8 cellular contexts compared by ENCODE assay signal in the genomic region with DNA sequence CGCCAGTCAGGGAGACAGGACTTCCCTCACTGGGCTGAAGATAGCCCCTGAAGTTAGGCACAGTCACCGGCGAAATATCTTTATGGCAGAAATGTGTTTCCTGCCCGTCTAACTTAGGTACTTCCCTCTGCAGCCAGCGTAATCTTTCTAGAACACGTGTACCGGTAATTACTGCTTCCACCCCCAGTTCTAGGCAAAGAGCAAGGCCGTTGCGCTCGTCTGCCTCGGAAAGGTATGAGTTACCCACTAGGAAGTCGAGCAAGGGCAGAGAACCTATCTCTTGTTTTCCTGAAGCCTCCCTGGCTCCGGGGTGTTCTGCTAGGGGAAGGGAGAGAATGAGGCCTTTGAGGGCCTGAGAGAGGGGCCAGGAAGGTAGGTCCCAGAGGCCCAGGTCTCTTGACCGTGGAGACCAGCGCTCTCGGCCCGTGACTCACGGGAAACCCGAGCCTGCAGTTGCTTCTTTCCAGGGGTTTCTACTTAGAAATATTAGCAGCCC.
DNase-seq lines count a peak whose midpoint lies in the region; ATAC-seq and TF ChIP-seq lines count a peak whose summit lies in the region.

No MANE protein-coding gene starts in this region.

- intact Hi-C loops in mucosa of descending colon (cut with DNase I, micrococcal nuclease), result no loop called here

- H3K27me3 ChIP-seq in Peyer's patch, result no peaks in the 10 kb centered on the region

- DNase-seq in GF-D8 (lab: John Stamatoyannopoulos, UW) (peak; percentile 91), mucosa of descending colon (no peak), Peyer's patch (no peak)
- DNase-seq in activated T-cell treated with anti-CD3 and anti-CD28 coated beads, Interleukin-2, amount 50 U/mL, for 4 hours, result no peak

- H3K4me1 ChIP-seq in mucosa of descending colon (ENCODE audit: low read depth), result no peaks in the 10 kb centered on the region
- no peaks in the 10 kb centered on the region for H3K4me1 ChIP-seq in Peyer's patch

- H3K4me3 ChIP-seq in mucosa of descending colon (no peak overlapping the region), Peyer's patch (no peak overlapping the region)

- H3K27me3 Mint-ChIP-seq in activated T-cell treated with anti-CD3 and anti-CD28 coated beads, Interleukin-2, amount 50 U/mL, for 4 hours (ENCODE audit: low read depth), result peaks cover 3% of the 10 kb centered on the region

- no peaks in the 10 kb centered on the region for H3K9me3 Mint-ChIP-seq in activated T-cell treated with anti-CD3 and anti-CD28 coated beads, Interleukin-2, amount 50 U/mL, for 4 hours

- H3K27ac ChIP-seq in Peyer's patch, result no peak overlapping the region

- H3K36me3 ChIP-seq in mucosa of descending colon (ENCODE audit: low read depth), result no peaks in the 10 kb centered on the region
- H3K36me3 ChIP-seq in Peyer's patch, result no peaks in the 10 kb centered on the region

- no peak for TF ChIP-seq POLR2A in Peyer's patch (IDR thresholded peaks at IDR 0.05)

- TF ChIP-seq CTCF in mucosa of descending colon (IDR thresholded peaks at IDR 0.05) (no peak), Peyer's patch (IDR thresholded peaks at IDR 0.05) (no peak)

- H3K36me3 Mint-ChIP-seq in activated T-cell treated with anti-CD3 and anti-CD28 coated beads, Interleukin-2, amount 50 U/mL, for 4 hours (ENCODE audit: insufficient read depth), result peaks cover 2% of the 10 kb centered on the region

- H3K4me3 Mint-ChIP-seq in activated T-cell treated with anti-CD3 and anti-CD28 coated beads, Interleukin-2, amount 50 U/mL, for 4 hours, result peak overlapping the region; percentile 51

- H3K9me3 ChIP-seq in mucosa of descending colon, result no peaks in the 10 kb centered on the region
- H3K9me3 ChIP-seq in Peyer's patch, result no peaks in the 10 kb centered on the region

- ATAC-seq in HG02798 (IDR thresholded peaks at IDR 0.05; ENCODE audit: poor library complexity, unreplicated experiment) (peak; percentile 67), mucosa of descending colon (peak; percentile 30), HG03280 (IDR thresholded peaks at IDR 0.05; ENCODE audit: unreplicated experiment) (no peak), HG03378 (IDR thresholded peaks at IDR 0.05; ENCODE audit: unreplicated experiment) (no peak), GM21381 (IDR thresholded peaks at IDR 0.05; ENCODE audit: unreplicated experiment) (no peak)
- ATAC-seq in activated T-cell treated with anti-CD3 and anti-CD28 coated beads, Interleukin-2, amount 50 U/mL, for 4 hours, result peak; percentile 48 to 85

- peaks cover 5% of the 10 kb centered on the region for H3K4me1 Mint-ChIP-seq in activated T-cell treated with anti-CD3 and anti-CD28 coated beads, Interleukin-2, amount 50 U/mL, for 4 hours (ENCODE audit: low read depth)

Comparison
In these comparisons a context has a peak if more than half of its experiments do, and no peak if none do; other contexts are left out.
1. ATAC-seq: peak in HG02798 (single experiment), activated T-cell treated with anti-CD3 and anti-CD28 coated beads, Interleukin-2, amount 50 U/mL, for 4 hours (2 of 2) and mucosa of descending colon (single experiment); none in HG03280 (single experiment), HG03378 (single experiment) and GM21381 (single experiment).